In genomic region chr13:95614641-95615245, GRCh38 we compare ENCODE assay signal across 19 cellular contexts.
"Had no signal": no experiment of that assay in that cellular context is flagged by ENCODE, and none has a peak within 500 bp of the region (broad histone marks: within the 10 kb centered on the region; RNA-seq: fewer than 3 reads in every experiment).

No MANE protein-coding gene starts in this region.

- FAIRE-seq: islet of Langerhans, TTC549 had no signal

- H3K4me3 Mint-ChIP-seq: activated naive CD4-positive, alpha-beta T cell treated with anti-CD3 and anti-CD28 coated beads, Interleukin-2, amount 50 U/mL, for 24 hours; brain; dendritic cell treated with granulocyte-macrophage colony-stimulating factor and Interleukin-4, amounts not matched to agents 40 ng/mL and 50 ng/mL, for 4 days had no signal

- H3K9me3 ChIP-seq: left ventricle myocardium inferior, transverse colon had no signal

- H3K36me3 ChIP-seq: left ventricle myocardium inferior, transverse colon had no signal

- H3K9me3 Mint-ChIP-seq: activated naive CD4-positive, alpha-beta T cell treated with anti-CD3 and anti-CD28 coated beads, Interleukin-2, amount 50 U/mL, for 24 hours; brain had no signal

- H3K27ac ChIP-seq: left ventricle myocardium inferior, transverse colon had no signal

- H3K4me1 ChIP-seq: left ventricle myocardium inferior, transverse colon had no signal

- H3K27me3 Mint-ChIP-seq: brain; dendritic cell treated with granulocyte-macrophage colony-stimulating factor and Interleukin-4, amounts not matched to agents 40 ng/mL and 50 ng/mL, for 4 days had no signal

- ATAC-seq: right cardiac atrium had no signal

- H3K4me1 Mint-ChIP-seq: activated naive CD4-positive, alpha-beta T cell treated with anti-CD3 and anti-CD28 coated beads, Interleukin-2, amount 50 U/mL, for 24 hours had no signal

- H3K36me3 Mint-ChIP-seq: activated naive CD4-positive, alpha-beta T cell treated with anti-CD3 and anti-CD28 coated beads, Interleukin-2, amount 50 U/mL, for 24 hours had no signal

- DNase-seq: activated CD4-positive, alpha-beta T cell treated with anti-CD3 and anti-CD28 coated beads, Interleukin-2, amount 50 U/mL, for 4 hours; activated CD4-positive, CD25-positive, alpha-beta regulatory T cell treated with anti-CD3 and anti-CD28 coated beads, Interleukin-2, amount 50 U/mL, for 72 hours; activated effector memory CD4-positive, alpha-beta T cell treated with Interleukin-2 at 50 U/mL for 16 hours; activated T-cell treated with anti-CD3 and anti-CD28 coated beads, Interleukin-2, amount 50 U/mL, for 1 hour; cerebellar nuclear complex; foreskin fibroblast; head of caudate nucleus; left ventricle myocardium inferior; right cardiac atrium; stimulated activated CD4-positive, alpha-beta T cell treated with anti-CD3 and anti-CD28 coated beads, Interleukin-2, amount 100 ng/mL, for 24 hours; stimulated activated naive CD4-positive, alpha-beta T cell; substantia nigra; T-helper 2 cell; transverse colon had no signal

- H3K27ac Mint-ChIP-seq: activated naive CD4-positive, alpha-beta T cell treated with anti-CD3 and anti-CD28 coated beads, Interleukin-2, amount 50 U/mL, for 24 hours; dendritic cell treated with granulocyte-macrophage colony-stimulating factor and Interleukin-4, amounts not matched to agents 40 ng/mL and 50 ng/mL, for 4 days had no signal

- H3K27me3 ChIP-seq: transverse colon had no signal

- H3K4me3 ChIP-seq: left ventricle myocardium inferior, transverse colon had no signal
